In genomic region chr3:14278265-14278798, GRCh38 we compare ENCODE assay signal across 16 cellular contexts.
"Had no signal": no experiment of that assay in that cellular context is flagged by ENCODE, and none has a peak within 500 bp of the region (broad histone marks: within the 10 kb centered on the region; RNA-seq: fewer than 3 reads in every experiment).

No MANE protein-coding gene starts in this region.

- H3K4me3 ChIP-seq: body of pancreas, coronary artery, heart left ventricle, left ventricle myocardium inferior, pancreas, testis had no signal

- H3K27ac ChIP-seq: body of pancreas, coronary artery, heart left ventricle, left ventricle myocardium inferior, pancreas, testis had no signal

- H3K4me1 ChIP-seq: body of pancreas, heart left ventricle, left ventricle myocardium inferior, pancreas, testis had no signal

- FAIRE-seq: keratinocyte, pancreas had no signal

- H3K27me3 ChIP-seq: body of pancreas, pancreas, testis had no signal

- H3K36me3 ChIP-seq: heart left ventricle, left ventricle myocardium inferior, pancreas had no signal

- DNase-seq: activated CD4-positive, alpha-beta T cell treated with anti-CD3 and anti-CD28 coated beads, Interleukin-2, amount 50 U/mL, for 1 hour; activated CD4-positive, CD25-positive, alpha-beta regulatory T cell; activated naive CD4-positive, alpha-beta T cell treated with anti-CD3 and anti-CD28 coated beads, Interleukin-2, amount 50 U/mL, for 16 hours; body of pancreas; central memory CD4-positive, alpha-beta T cell; effector CD4-positive, alpha-beta T cell; foreskin melanocyte; heart left ventricle; left ventricle myocardium inferior; nephron progenitor cell; pancreas; stimulated activated CD4-positive, alpha-beta T cell treated with anti-CD3 and anti-CD28 coated beads, Interleukin-4, amount 100 ng/mL, for 1 hour; stimulated activated CD8-positive, alpha-beta memory T cell treated with anti-CD3 and anti-CD28 coated beads, Interleukin-4, amount 100 ng/mL, for 48 hours; testis had no signal

- ATAC-seq: body of pancreas, heart left ventricle, pancreas had no signal

- H3K9me3 ChIP-seq: body of pancreas, heart left ventricle, left ventricle myocardium inferior, pancreas, testis had no signal
